1 cellular context compared by ENCODE assay signal in genomic region chr10:79038104-79038840, GRCh38.
TF ChIP-seq lines count a peak whose summit lies in the region.

No MANE protein-coding gene starts in this region.

TF ChIP-seq in SK-N-SH, 30 proteins besides CTCF, POLR2A, EP300 and RAD21 (continued from another document):
- TF ChIP-seq USF1 (IDR thresholded peaks at IDR 0.05; ENCODE audit: borderline replicate concordance, low read depth) (no peak), NRF1 (IDR thresholded peaks at IDR 0.05; ENCODE audit: low read depth, low read length) (no peak), RFX5 (IDR thresholded peaks at IDR 0.05; ENCODE audit: low read length) (no peak), POLR2AphosphoS5 (IDR thresholded peaks at IDR 0.05; ENCODE audit: low read depth, low read length) (no peak), SMC3 (IDR thresholded peaks at IDR 0.05; ENCODE audit: low read depth, low read length) (no peak), TEAD4 (IDR thresholded peaks at IDR 0.05; ENCODE audit: borderline replicate concordance, insufficient read depth) (no peak), TAF1 (IDR thresholded peaks at IDR 0.05; ENCODE audit: borderline replicate concordance, low read depth, low read length) (no peak), GATA2 (CRISPR knock-in tag; IDR thresholded peaks at IDR 0.05) (no peak), EZH2phosphoT487 (IDR thresholded peaks at IDR 0.05; ENCODE audit: borderline replicate concordance, low read depth) (no peak), PBX3 (IDR thresholded peaks at IDR 0.05) (no peak), NFIC (IDR thresholded peaks at IDR 0.05; ENCODE audit: borderline replicate concordance) (no peak), USF2 (IDR thresholded peaks at IDR 0.05; ENCODE audit: borderline replicate concordance, low read depth, low read length) (no peak), FOXM1 (IDR thresholded peaks at IDR 0.05; ENCODE audit: low read depth) (no peak), ELF1 (IDR thresholded peaks at IDR 0.05) (no peak), SIN3A (IDR thresholded peaks at IDR 0.05; ENCODE audit: borderline replicate concordance, low read depth, low read length) (no peak), CHD2 (IDR thresholded peaks at IDR 0.05; ENCODE audit: low read length, partially characterized antibody) (no peak), RXRA (IDR thresholded peaks at IDR 0.05; ENCODE audit: borderline replicate concordance, low read depth) (no peak)
